Comparison of ENCODE assay signal across 1 cellular context in genomic region chr10:22251751-22252285, GRCh38.
TF ChIP-seq lines count a peak whose summit lies in the region.

No MANE protein-coding gene starts in this region.

TF ChIP-seq in HepG2, 621 proteins besides CTCF, POLR2A, EP300 and RAD21 (continued from another document):
- TF ChIP-seq, protein P1, sequence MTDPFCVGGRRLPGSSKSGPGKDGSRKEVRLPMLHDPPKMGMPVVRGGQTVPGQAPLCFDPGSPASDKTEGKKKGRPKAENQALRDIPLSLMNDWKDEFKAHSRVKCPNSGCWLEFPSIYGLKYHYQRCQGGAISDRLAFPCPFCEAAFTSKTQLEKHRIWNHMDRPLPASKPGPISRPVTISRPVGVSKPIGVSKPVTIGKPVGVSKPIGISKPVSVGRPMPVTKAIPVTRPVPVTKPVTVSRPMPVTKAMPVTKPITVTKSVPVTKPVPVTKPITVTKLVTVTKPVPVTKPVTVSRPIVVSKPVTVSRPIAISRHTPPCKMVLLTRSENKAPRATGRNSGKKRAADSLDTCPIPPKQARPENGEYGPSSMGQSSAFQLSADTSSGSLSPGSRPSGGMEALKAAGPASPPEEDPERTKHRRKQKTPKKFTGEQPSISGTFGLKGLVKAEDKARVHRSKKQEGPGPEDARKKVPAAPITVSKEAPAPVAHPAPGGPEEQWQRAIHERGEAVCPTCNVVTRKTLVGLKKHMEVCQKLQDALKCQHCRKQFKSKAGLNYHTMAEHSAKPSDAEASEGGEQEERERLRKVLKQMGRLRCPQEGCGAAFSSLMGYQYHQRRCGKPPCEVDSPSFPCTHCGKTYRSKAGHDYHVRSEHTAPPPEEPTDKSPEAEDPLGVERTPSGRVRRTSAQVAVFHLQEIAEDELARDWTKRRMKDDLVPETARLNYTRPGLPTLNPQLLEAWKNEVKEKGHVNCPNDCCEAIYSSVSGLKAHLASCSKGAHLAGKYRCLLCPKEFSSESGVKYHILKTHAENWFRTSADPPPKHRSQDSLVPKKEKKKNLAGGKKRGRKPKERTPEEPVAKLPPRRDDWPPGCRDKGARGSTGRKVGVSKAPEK (CRISPR knock-in tag; IDR thresholded peaks at IDR 0.05; ENCODE audit: borderline replicate concordance): 0 out of 2 replicates have a peak, but pooled peaks have one; percentile 63
- TF ChIP-seq AGO2 (optimal IDR thresholded peaks at IDR 0.05; ENCODE audit: low read depth, low read length): no peak
- no peak for TF ChIP-seq SMAD3 (CRISPR knock-in tag; IDR thresholded peaks at IDR 0.05)
- TF ChIP-seq GTF2F1 (IDR thresholded peaks at IDR 0.05; ENCODE audit: low read length): no peak
- peak; percentile 48; the same call in 1 of the 2 replicates for TF ChIP-seq EZH2 (conservative IDR thresholded peaks at IDR 0.05; ENCODE audit: low read depth, low read length)
- no peak for TF ChIP-seq ZNF687 (CRISPR knock-in tag; IDR thresholded peaks at IDR 0.05)
- no peak for TF ChIP-seq NFKB2 (CRISPR knock-in tag; IDR thresholded peaks at IDR 0.05; ENCODE audit: borderline replicate concordance)
